Comparison of ENCODE assay signal across 10 cellular contexts in the genomic region with DNA sequence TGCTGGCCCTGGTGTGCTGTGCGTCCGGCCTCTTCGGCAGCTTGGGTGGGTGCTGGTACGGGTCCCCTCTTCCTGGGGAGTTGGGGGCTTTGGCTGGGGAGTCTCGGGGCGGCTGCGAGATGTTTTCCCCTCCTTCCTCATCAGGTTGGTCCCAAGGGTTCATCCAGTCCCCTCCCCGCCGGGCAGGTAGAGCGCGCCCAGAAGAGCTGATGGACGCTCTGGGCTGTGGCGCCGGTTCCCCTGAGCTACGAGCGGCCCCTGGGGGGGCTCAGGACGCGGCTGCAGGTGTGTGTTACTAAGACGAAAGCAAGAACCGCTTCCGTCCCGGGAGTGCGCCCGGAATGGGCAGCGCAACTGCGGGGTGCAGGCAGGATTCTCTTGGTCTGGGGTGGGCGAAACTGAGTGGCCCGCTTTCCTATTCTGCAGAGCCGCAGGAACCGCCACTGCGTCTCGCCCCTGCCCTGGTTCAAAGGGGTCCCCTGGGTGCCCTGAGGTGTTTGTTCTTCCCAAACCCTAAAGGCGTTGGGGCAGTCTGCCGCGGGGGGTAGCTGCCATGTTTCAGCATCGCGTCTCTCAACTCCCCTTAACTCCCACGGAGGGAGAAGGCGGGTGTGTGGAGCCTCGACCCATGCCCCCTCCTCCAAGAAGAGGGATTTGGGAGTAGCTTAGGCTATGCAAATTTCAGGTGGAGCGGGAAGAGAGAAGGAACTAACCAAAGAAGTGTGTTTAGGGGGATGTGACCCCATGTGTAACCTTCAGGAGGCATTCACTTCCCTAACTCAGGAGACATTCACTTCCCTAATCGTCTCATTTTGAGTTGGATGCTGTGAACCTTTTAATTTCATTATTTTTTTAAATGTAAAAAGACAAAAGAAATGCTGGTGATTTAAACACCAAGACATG. TPM values are rescaled to one million over a fixed set of nuclear protein-coding genes. Genes with fewer than 3 reads are reported as not detected.
DNase-seq lines count a peak whose midpoint lies in the region; ATAC-seq and TF ChIP-seq lines count a peak whose summit lies in the region.
"Had no signal": no experiment of that assay in that cellular context is flagged by ENCODE, and none has a peak within 500 bp of the region (broad histone marks: within the 10 kb centered on the region; RNA-seq: fewer than 3 reads in every experiment).

No MANE protein-coding gene starts in this region.

- TF ChIP-seq POLR2A in heart left ventricle (IDR thresholded peaks at IDR 0.05), result no peak

- H4K20me1 ChIP-seq in GM23248 (ENCODE audit: insufficient read depth), result no peaks in the 10 kb centered on the region

- H3K27me3 ChIP-seq in heart left ventricle (peaks cover 29 to 79% (median 50%) of the 10 kb centered on the region in 9 donors), upper lobe of right lung (peaks cover 45% of the 10 kb centered on the region), GM23248 (replicated peaks; ENCODE audit: insufficient read depth) (peaks cover 86% of the 10 kb centered on the region), Caco-2 (replicated peaks; ENCODE audit: control insufficient read depth, insufficient read depth, low read length) (no peaks in the 10 kb centered on the region)

- BruUV-seq in Caco-2 (replicated peaks; lab: Mats Ljungman, UMichigan), result no TSS peak

- H3K27ac ChIP-seq in heart left ventricle (no peak overlapping the region), upper lobe of right lung (no peak overlapping the region), GM23248 (no peak overlapping the region)
- H3K27ac ChIP-seq: left lung had no signal

- WGBS in heart left ventricle, 4 donors, result 5 to 9% (median 6%) methylated on average over 26 to 42 of the region's 42 CpGs
- WGBS in GM23248 (ENCODE audit: low coverage in 1 of 2, low lambda C conversion rate in 2 of 2, missing lambda C conversion rate in 2 of 2), 2 experiments, result 6 to 8% methylated on average over 38 to 42 of the region's 42 CpGs

- ATAC-seq in heart left ventricle (peak in 1 of 4 donors; percentile 14), Right ventricle myocardium inferior (no peak), upper lobe of right lung (no peak), GM19328 (IDR thresholded peaks at IDR 0.05; ENCODE audit: unreplicated experiment) (no peak)
- no peak for ATAC-seq in naive thymus-derived CD8-positive, alpha-beta T cell

- H3K4me1 ChIP-seq in heart left ventricle (peaks cover 0 to 18% (median 8%) of the 10 kb centered on the region in 12 donors), upper lobe of right lung (peaks cover 11% of the 10 kb centered on the region), GM23248 (ENCODE audit: insufficient read depth) (no peaks in the 10 kb centered on the region), Caco-2 (no peaks in the 10 kb centered on the region)

- H2AFZ ChIP-seq in GM23248, result no peak overlapping the region

- no peak overlapping the region for H3K9ac ChIP-seq in GM23248

- no peak overlapping the region for H3K27ac Mint-ChIP-seq in brain
- no peak overlapping the region for H3K27ac Mint-ChIP-seq in naive thymus-derived CD8-positive, alpha-beta T cell
- H3K27ac Mint-ChIP-seq in Caco-2 (ENCODE audit: unreplicated experiment), result no peak overlapping the region

- H3K4me3 ChIP-seq in heart left ventricle (peak overlapping the region in 10 of 12 donors; percentile 14 to 54 (median 48)), upper lobe of right lung (peak overlapping the region; percentile 45), GM23248 (no peak overlapping the region), Caco-2 (ENCODE audit: low read depth, low read length) (no peak overlapping the region)

- H3K79me2 ChIP-seq in GM23248 (ENCODE audit: insufficient read depth), result no peaks in the 10 kb centered on the region

- TF ChIP-seq CTCF in heart left ventricle (IDR thresholded peaks at IDR 0.05) (no peak), brain (conservative IDR thresholded peaks at IDR 0.05) (no peak), upper lobe of right lung (IDR thresholded peaks at IDR 0.05) (no peak), Caco-2 (IDR thresholded peaks at IDR 0.05; ENCODE audit: insufficient read depth in 1 of 2, low read depth in 1 of 2, low read length in 1 of 2, severe bottlenecking in 1 of 2, unreplicated experiment in 1 of 2) (no peak)

- H3K27me3 Mint-ChIP-seq in brain (peaks cover 75% of the 10 kb centered on the region), Caco-2 (ENCODE audit: insufficient read depth, unreplicated experiment) (peaks cover 8% of the 10 kb centered on the region)
- peaks cover 25 to 59% (median 42%) of the 10 kb centered on the region in 5 donors for H3K27me3 Mint-ChIP-seq in naive thymus-derived CD8-positive, alpha-beta T cell

- H3K4me1 Mint-ChIP-seq in brain (peaks cover 13% of the 10 kb centered on the region), Caco-2 (ENCODE audit: low read depth, unreplicated experiment) (no peaks in the 10 kb centered on the region)
- H3K4me1 Mint-ChIP-seq in naive thymus-derived CD8-positive, alpha-beta T cell, result peaks cover 0 to 14% (median 5%) of the 10 kb centered on the region in 4 donors

- in situ Hi-C loops in GM23248 (cut with MboI), result no loop called here

- peak overlapping the region; percentile 61 to 77 (median 73) for H3K4me3 Mint-ChIP-seq in brain
- peak overlapping the region; percentile 15 to 51 (median 36) for H3K4me3 Mint-ChIP-seq in naive thymus-derived CD8-positive, alpha-beta T cell
- H3K4me3 Mint-ChIP-seq in Caco-2 (ENCODE audit: unreplicated experiment), result no peak overlapping the region

- H3K9me3 ChIP-seq in heart left ventricle, result no peaks in the 10 kb centered on the region
- H3K9me3 ChIP-seq in upper lobe of right lung, result no peaks in the 10 kb centered on the region
- H3K9me3 ChIP-seq in GM23248 (ENCODE audit: low read depth), result no peaks in the 10 kb centered on the region
- H3K9me3 ChIP-seq in Caco-2, result no peaks in the 10 kb centered on the region
- H3K9me3 ChIP-seq: left lung had no signal

- CTCF ChIA-PET in Caco-2 (lab: Charles Lee), result interaction anchor here (0.6 kb wide), 1 partner anchor 1037 kb away, joined by 3 read pairs; no protein-coding TSS in a partner anchor

- POLR2A ChIA-PET in naive thymus-derived CD8-positive, alpha-beta T cell (lab: Charles Lee), result interaction anchor here (1.0 kb wide), 1 partner anchor 60 kb away, joined by 3 read pairs; no protein-coding TSS in a partner anchor
- POLR2A ChIA-PET in Caco-2 (lab: Charles Lee), result no interaction called here

- H3K4me2 ChIP-seq in GM23248 (ENCODE audit: unreplicated experiment), result no peak overlapping the region

- DNase-seq in heart left ventricle (no peak), Right ventricle myocardium inferior (ENCODE audit: missing footprints) (no peak), upper lobe of right lung (no peak), GM23248 (no peak), Caco-2 (no peak)
- DNase-seq in naive thymus-derived CD8-positive, alpha-beta T cell, result no peak

- no peaks in the 10 kb centered on the region for H3F3A ChIP-seq in GM23248 (ENCODE audit: insufficient read depth)

- intact Hi-C loops in heart left ventricle (cut with DNase I), result no loop called here
- intact Hi-C loops in Right ventricle myocardium inferior (cut with DNase I), result no loop called here
- intact Hi-C loops in upper lobe of right lung (cut with DNase I), result no loop called here
- intact Hi-C loops in Caco-2 (cut with micrococcal nuclease; ENCODE audit: unreplicated experiment), result no loop called here

- H3K36me3 ChIP-seq in heart left ventricle (no peaks in the 10 kb centered on the region), upper lobe of right lung (no peaks in the 10 kb centered on the region), GM23248 (ENCODE audit: low read depth) (no peaks in the 10 kb centered on the region), Caco-2 (ENCODE audit: control insufficient read depth, insufficient read depth, low read length) (no peaks in the 10 kb centered on the region)
- H3K36me3 ChIP-seq: left lung had no signal

- H3K9me3 Mint-ChIP-seq in brain (peaks cover 0 to 2% (median 0%) of the 10 kb centered on the region in 5 experiments), Caco-2 (ENCODE audit: unreplicated experiment) (no peaks in the 10 kb centered on the region)
- no peaks in the 10 kb centered on the region for H3K9me3 Mint-ChIP-seq in naive thymus-derived CD8-positive, alpha-beta T cell

- no peaks in the 10 kb centered on the region for H3K9me2 ChIP-seq in GM23248 (ENCODE audit: insufficient read depth)

- H3K36me3 Mint-ChIP-seq in brain, result no peaks in the 10 kb centered on the region
- no peaks in the 10 kb centered on the region for H3K36me3 Mint-ChIP-seq in naive thymus-derived CD8-positive, alpha-beta T cell
- no peaks in the 10 kb centered on the region for H3K36me3 Mint-ChIP-seq in Caco-2 (ENCODE audit: insufficient read depth, unreplicated experiment)

RNA-seq across cellular contexts. Expression of a gene that starts 1.2 kb away (rescaled TPM):
- total RNA-seq in heart left ventricle (1 to 10 TPM in 1 of 9 donors, under 1 TPM in 8; 0.05 to 1.6 (median 0.24) TPM), Right ventricle myocardium inferior (0.49 TPM), upper lobe of right lung (1.6 TPM), Caco-2 (2022) (not detected in 2 replicates)
- polyA plus RNA-seq in heart left ventricle (under 1 TPM; 0.08 to 0.19 TPM), brain (ENCODE audit: insufficient read depth, low read depth, low replicate concordance) (1.2 TPM), GM23248 (2016; fragmentation: Nextera tagmentation; extraction: Ambion mirVana) (not detected in 2 replicates)
- total RNA-seq in naive thymus-derived CD8-positive, alpha-beta T cell, result not detected
- polyA plus RNA-seq in naive thymus-derived CD8-positive, alpha-beta T cell, result under 1 TPM in 1 of 3 donors, not detected in 2; 0.05 TPM
- total RNA-seq in GM23248 (2014; rRNA removed; shearing (Covaris generic)), result not detected in 2 replicates
- total RNA-seq: renal cortical epithelial cell had no signal

Comparison
In these comparisons a context has a peak if more than half of its experiments do, and no peak if none do; other contexts are left out.
1. H3K4me3 ChIP-seq: peak in heart left ventricle (10 of 12) and upper lobe of right lung (single experiment); none in GM23248 (single experiment) and Caco-2 (single experiment).